8 cellular contexts compared by ENCODE assay signal in the genomic region with DNA sequence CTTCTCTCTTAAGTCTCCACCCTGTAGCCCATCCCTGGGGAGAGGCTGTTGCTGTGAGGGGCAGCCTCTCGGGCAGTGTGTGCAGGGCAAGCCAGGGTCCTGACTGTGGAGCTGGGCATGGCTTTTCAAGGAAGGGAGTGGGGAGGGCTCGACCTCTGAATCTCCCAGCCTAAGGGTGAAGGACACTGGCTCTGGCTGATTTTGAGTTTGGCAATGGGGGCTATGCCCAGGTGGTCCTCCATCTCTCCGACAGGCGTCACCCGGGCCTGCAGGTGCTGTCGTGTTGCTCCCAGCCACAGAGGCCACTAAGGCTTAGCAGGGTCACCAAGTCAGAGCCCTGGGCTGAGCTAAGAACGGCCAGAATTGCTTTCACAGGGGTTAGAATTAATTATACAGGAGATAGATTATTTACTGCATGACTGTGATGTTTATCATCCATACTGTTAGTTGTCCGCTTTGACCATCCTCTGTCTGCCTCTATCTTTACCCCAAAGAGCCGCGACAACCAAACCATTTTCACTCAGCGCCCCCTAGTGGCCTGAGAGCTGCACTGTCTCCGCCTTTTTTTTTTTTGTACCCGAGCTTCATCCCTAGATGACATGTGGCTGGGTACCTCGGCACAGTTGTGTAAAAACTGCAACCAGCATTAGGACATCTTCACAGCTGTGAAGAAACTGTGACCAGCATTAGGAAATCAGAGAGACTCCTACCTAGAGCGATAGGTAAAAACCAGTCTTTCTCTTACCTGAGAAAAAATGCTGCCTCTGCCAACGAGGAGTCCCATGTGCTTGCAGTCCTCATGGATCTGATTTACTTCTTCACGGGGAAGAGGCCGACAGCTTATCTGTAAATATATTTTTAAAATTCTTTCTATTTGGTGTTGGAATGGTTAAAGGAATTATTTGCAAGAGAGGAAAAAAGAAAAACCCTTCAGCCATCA. TPM values are rescaled to one million over a fixed set of nuclear protein-coding genes. Genes with fewer than 3 reads are reported as not detected.
DNase-seq lines count a peak whose midpoint lies in the region; ATAC-seq and TF ChIP-seq lines count a peak whose summit lies in the region.

No MANE protein-coding gene starts in this region.

- TF ChIP-seq CTCF in AG04450 (IDR thresholded peaks at IDR 0.05; ENCODE audit: low read depth, low read length): peak; percentile 89
- TF ChIP-seq CTCF in activated B cell treated with CpG ODN at 0.5 μM for 24 hours (IDR thresholded peaks at IDR 0.05): peak; percentile 38

- POLR2A ChIA-PET in AG04450 (lab: Yijun Ruan, JAX) (no interaction called here), activated B cell treated with CpG ODN at 0.5 μM for 24 hours (lab: Charles Lee) (no interaction called here)

- no peak overlapping the region for H3K27ac ChIP-seq in AG04450 (ENCODE audit: low read depth, low read length)
- H3K27ac ChIP-seq in caudate nucleus (ENCODE audit: low read depth, low read length): no peak overlapping the region

- no peaks in the 10 kb centered on the region for H3K9me3 Mint-ChIP-seq in activated B cell treated with CpG ODN at 0.5 μM for 24 hours

- H3K4me3 ChIP-seq in AG04450 (ENCODE audit: low read depth, low read length): no peak overlapping the region

- no peak overlapping the region for H3K27ac Mint-ChIP-seq in activated B cell treated with CpG ODN at 0.5 μM for 24 hours

- ATAC-seq in GM18520 (IDR thresholded peaks at IDR 0.05; ENCODE audit: unreplicated experiment): peak; percentile 63
- ATAC-seq in HG03039 (IDR thresholded peaks at IDR 0.05; ENCODE audit: unreplicated experiment): peak; percentile 73
- peak; percentile 40 for ATAC-seq in activated B cell treated with CpG ODN at 0.5 μM for 24 hours (ENCODE audit: low read depth)
- peak; percentile 80 for ATAC-seq in left lobe of liver

- intact Hi-C loops in activated B cell treated with CpG ODN at 0.5 μM for 24 hours (cut with micrococcal nuclease): loop anchor here (1.0 kb wide), 4 partner anchors 45 to 529 kb away; no protein-coding TSS in a partner anchor

- no peaks in the 10 kb centered on the region for H3K4me1 Mint-ChIP-seq in activated B cell treated with CpG ODN at 0.5 μM for 24 hours

- peaks cover 12% of the 10 kb centered on the region for H3K27me3 ChIP-seq in AG04450 (ENCODE audit: control insufficient read depth, insufficient read depth, low read length)

- H3K36me3 Mint-ChIP-seq in activated B cell treated with CpG ODN at 0.5 μM for 24 hours (ENCODE audit: low read depth): no peaks in the 10 kb centered on the region

- CTCF ChIA-PET in AG04450 (lab: Charles Lee): interaction anchor here (0.6 to 5.2 kb wide), 36 partner anchors 9 to 528 kb away, joined by 3 to 76 read pairs (median 4); a partner anchor contains a TSS
- CTCF ChIA-PET in activated B cell treated with CpG ODN at 0.5 μM for 24 hours (lab: Charles Lee): interaction anchor here (0.7 to 2.0 kb wide), 11 partner anchors 11 to 532 kb away, joined by 3 to 12 read pairs (median 3); a partner anchor contains a TSS

- DNase-seq in AG04450 (ENCODE audit: low read depth, low spot score): no peak
- DNase-seq in NCI-H2196 (lab: John Stamatoyannopoulos, UW; ENCODE audit: unreplicated experiment): peak; percentile 86
- no peak for DNase-seq in activated B cell treated with CpG ODN at 0.5 μM for 24 hours
- peak in 40 of 61 donors; percentile 0 to 54 (median 14) for DNase-seq in caudate nucleus (lab: John Stamatoyannopoulos, UW)
- no peak for DNase-seq in left lobe of liver (ENCODE audit: low spot score)
- peak; percentile 18 to 47 (median 35) for DNase-seq in stimulated activated CD4-positive, alpha-beta T cell treated with anti-CD3 and anti-CD28 coated beads, TNF-alpha, amount 100 ng/mL, for 24 hours (ENCODE audit: low read depth in 3 of 3)

- H3K9me3 ChIP-seq in AG04450 (ENCODE audit: control insufficient read depth, insufficient read depth, low read length): no peaks in the 10 kb centered on the region

- H3K27me3 Mint-ChIP-seq in activated B cell treated with CpG ODN at 0.5 μM for 24 hours: peaks cover 14% of the 10 kb centered on the region

- no peak overlapping the region for H3K4me3 Mint-ChIP-seq in activated B cell treated with CpG ODN at 0.5 μM for 24 hours

RNA-seq across cellular contexts. Expression of a gene that starts 44.5 kb away (rescaled TPM):
- not detected in 2 replicates for polyA plus RNA-seq in AG04450 (2011; rRNA removed)
- polyA minus RNA-seq in AG04450 (2011; rRNA and poly(A)+ RNA removed): not detected in 2 replicates
- not detected in 2 replicates for total RNA-seq in activated B cell treated with CpG ODN at 0.5 μM for 24 hours
- 50.8 TPM for total RNA-seq in left lobe of liver

Comparison
In these comparisons a context has a peak if more than half of its experiments do, and no peak if none do; other contexts are left out.
1. DNase-seq: peak in NCI-H2196 (single experiment), caudate nucleus (40 of 61) and stimulated activated CD4-positive, alpha-beta T cell treated with anti-CD3 and anti-CD28 coated beads, TNF-alpha, amount 100 ng/mL, for 24 hours (3 of 3); none in AG04450 (single experiment), activated B cell treated with CpG ODN at 0.5 μM for 24 hours (single experiment) and left lobe of liver (single experiment).
2. RNA of a gene that starts 44.5 kb away (total RNA-seq): 50.8 TPM in left lobe of liver (single experiment); not detected in activated B cell treated with CpG ODN at 0.5 μM for 24 hours; every median in the first group is over 10 times any median in the second.
3. Peak in every context shown above with its lines, with median percentiles within 50 percentile points of each other: ATAC-seq.